Comparison of ENCODE assay signal across 18 cellular contexts in genomic region chr11:63558459-63559157, GRCh38. TPM values are rescaled to one million over a fixed set of nuclear protein-coding genes. Genes with fewer than 3 reads are reported as not detected.
DNase-seq lines count a peak whose midpoint lies in the region; ATAC-seq, FAIRE-seq and TF ChIP-seq lines count a peak whose summit lies in the region.
"Had no signal": no experiment of that assay in that cellular context is flagged by ENCODE, and none has a peak within 500 bp of the region (broad histone marks: within the 10 kb centered on the region; RNA-seq: fewer than 3 reads in every experiment).

No MANE protein-coding gene starts in this region.

- TF ChIP-seq CTCF in right atrium auricular region (IDR thresholded peaks at IDR 0.05) (no peak), lower lobe of right lung (IDR thresholded peaks at IDR 0.05) (no peak), upper lobe of right lung (IDR thresholded peaks at IDR 0.05) (no peak)

- H3K4me1 Mint-ChIP-seq in T-helper 17 cell, result peaks cover 23% of the 10 kb centered on the region

- H3K4me3 Mint-ChIP-seq in T-helper 17 cell, result no peak overlapping the region
- H3K4me3 Mint-ChIP-seq: B cell; CD8-positive, alpha-beta T cell had no signal

- H3K36me3 Mint-ChIP-seq in T-helper 17 cell (ENCODE audit: low read depth), result no peaks in the 10 kb centered on the region
- H3K36me3 Mint-ChIP-seq: CD8-positive, alpha-beta T cell had no signal

- H3K36me3 ChIP-seq in right atrium auricular region (no peaks in the 10 kb centered on the region), lower lobe of right lung (no peaks in the 10 kb centered on the region), upper lobe of right lung (no peaks in the 10 kb centered on the region), SJCRH30 (no peaks in the 10 kb centered on the region)

- H3K9me3 ChIP-seq in right atrium auricular region (no peaks in the 10 kb centered on the region), T-helper 17 cell (ENCODE audit: control insufficient read depth, low read length, poor library complexity, severe bottlenecking) (no peaks in the 10 kb centered on the region), lower lobe of right lung (no peaks in the 10 kb centered on the region), upper lobe of right lung (no peaks in the 10 kb centered on the region), SJCRH30 (replicated peaks) (no peaks in the 10 kb centered on the region)

- no peak for FAIRE-seq in H54 (lab: Jason Lieb, UNC)

- H3K27me3 ChIP-seq in right atrium auricular region (no peaks in the 10 kb centered on the region), lower lobe of right lung (ENCODE audit: low read depth) (no peaks in the 10 kb centered on the region), upper lobe of right lung (no peaks in the 10 kb centered on the region), SJCRH30 (no peaks in the 10 kb centered on the region)

- no peak overlapping the region for H3K27ac ChIP-seq in right atrium auricular region
- peak overlapping the region; percentile 62 for H3K27ac ChIP-seq in lower lobe of right lung
- peak overlapping the region; percentile 86 for H3K27ac ChIP-seq in upper lobe of right lung
- H3K27ac ChIP-seq in SJCRH30, result no peak overlapping the region

- peaks cover 0 to 5% of the 10 kb centered on the region in 2 donors for H3K4me1 ChIP-seq in right atrium auricular region
- H3K4me1 ChIP-seq in lower lobe of right lung, result peaks cover 27% of the 10 kb centered on the region
- H3K4me1 ChIP-seq in upper lobe of right lung, result peaks cover 11% of the 10 kb centered on the region
- peaks cover 3% of the 10 kb centered on the region; the same call in 1 of the 2 replicates for H3K4me1 ChIP-seq in SJCRH30

- peak; percentile 48 for DNase-seq in right atrium auricular region (ENCODE audit: low spot score)
- DNase-seq in Right ventricle myocardium superior, result no peak
- DNase-seq in T-helper 17 cell, result no peak
- DNase-seq in lower lobe of right lung, result no peak
- DNase-seq in upper lobe of right lung, result no peak
- DNase-seq in activated naive CD4-positive, alpha-beta T cell (lab: John Stamatoyannopoulos, UW), result no peak
- DNase-seq in SJCRH30, result no peak
- DNase-seq in H54 (ENCODE audit: insufficient read length, low spot score), result no peak
- DNase-seq: DMS79 treated with DMSO at 0.1 percent for 48 hours, KG1, NCI-H1048, NCI-H1436 treated with DMSO at 0.1 percent for 48 hours, NCI-H2081 treated with DMSO at 0.1 percent for 48 hours, NCI-H510A treated with DMSO at 0.1 percent for 48 hours had no signal

- ATAC-seq in Right ventricle myocardium superior (ENCODE audit: poor library complexity), result no peak
- no peak for ATAC-seq in T-helper 17 cell
- peak in 1 of 2 donors; percentile 36 for ATAC-seq in lower lobe of right lung
- peak; percentile 25 for ATAC-seq in upper lobe of right lung
- ATAC-seq: CD8-positive, alpha-beta T cell; SK-N-SH treated with all-trans-retinoic acid at 6 μM for 48 hours had no signal

- H3K27me3 Mint-ChIP-seq in T-helper 17 cell, result no peaks in the 10 kb centered on the region

- intact Hi-C loops in Right ventricle myocardium superior (cut with DNase I) (no loop called here), lower lobe of right lung (cut with DNase I) (no loop called here), upper lobe of right lung (cut with DNase I) (no loop called here)

- TF ChIP-seq POLR2A in H54 (IDR thresholded peaks at IDR 0.05; ENCODE audit: low read depth, low read length), result no peak

- H3K27ac Mint-ChIP-seq in T-helper 17 cell, result peak overlapping the region; percentile 21
- H3K27ac Mint-ChIP-seq: B cell; CD8-positive, alpha-beta T cell had no signal

- H3K4me3 ChIP-seq in right atrium auricular region (no peak overlapping the region), lower lobe of right lung (no peak overlapping the region), upper lobe of right lung (no peak overlapping the region), SJCRH30 (no peak overlapping the region)

RNA-seq across cellular contexts. Expression of gene PLAAT2, which starts 4.6 kb away (rescaled TPM):
- not detected for total RNA-seq in right atrium auricular region
- total RNA-seq in Right ventricle myocardium superior, result 0.73 TPM
- under 1 TPM in 1 of 2 donors, not detected in 1; 0.63 TPM for total RNA-seq in T-helper 17 cell
- total RNA-seq in lower lobe of right lung, result 2.9 TPM
- total RNA-seq in upper lobe of right lung, result 4.2 TPM
- total RNA-seq in SJCRH30 (2014; rRNA removed; shearing (Covaris generic)), result not detected in 2 replicates
- total RNA-seq: B cell, G401 had no signal

RNA-seq across cellular contexts. Expression of gene PLAAT4, which starts 22.0 kb away (rescaled TPM):
- 10 to 100 TPM; 11.3 to 18.2 TPM for total RNA-seq in right atrium auricular region
- 28.3 TPM for total RNA-seq in Right ventricle myocardium superior
- total RNA-seq in T-helper 17 cell, result 100 to 1,000 TPM in 1 of 2 donors, 10 to 100 TPM in 1; 80.8 to 110 TPM
- total RNA-seq in lower lobe of right lung, result 150 TPM
- 185 TPM for total RNA-seq in upper lobe of right lung
- total RNA-seq in SJCRH30 (2014; rRNA removed; shearing (Covaris generic)), result 0.18 and 0.38 TPM in 2 replicates
- total RNA-seq: G401 had no signal

RNA-seq across cellular contexts. Expression of gene LGALS12, which starts 52.7 kb away (rescaled TPM):
- 1 to 10 TPM in 1 of 2 donors, not detected in 1; 2.9 TPM for total RNA-seq in right atrium auricular region
- total RNA-seq in Right ventricle myocardium superior, result 1.2 TPM
- 1 to 10 TPM in 1 of 2 donors, under 1 TPM in 1; 0.72 to 9.7 TPM for total RNA-seq in T-helper 17 cell
- total RNA-seq in lower lobe of right lung, result 0.68 TPM
- total RNA-seq in upper lobe of right lung, result 0.49 TPM
- total RNA-seq in SJCRH30 (2014; rRNA removed; shearing (Covaris generic)), result 0.14 TPM in 1 of 2 replicates, not detected in the other
- total RNA-seq: B cell; CD8-positive, alpha-beta T cell; G401 had no signal

RNA-seq across cellular contexts. Expression of gene PLAAT3, which starts 55.6 kb away (rescaled TPM):
- total RNA-seq in right atrium auricular region (100 to 1,000 TPM; 111 TPM), Right ventricle myocardium superior (169 TPM), T-helper 17 cell (1 to 10 TPM; 2.5 to 3.3 TPM), lower lobe of right lung (81.9 TPM), upper lobe of right lung (70.3 TPM)
- total RNA-seq in SJCRH30 (2014; rRNA removed; shearing (Covaris generic)), result 7.7 and 10.0 TPM in 2 replicates

Comparison
In these comparisons a context has a peak if more than half of its experiments do, and no peak if none do; other contexts are left out.
1. H3K27ac ChIP-seq: peak in lower lobe of right lung (single experiment) and upper lobe of right lung (single experiment); none in right atrium auricular region (0 of 2) and SJCRH30 (single experiment).